8 cellular contexts compared by ENCODE assay signal in the genomic region with DNA sequence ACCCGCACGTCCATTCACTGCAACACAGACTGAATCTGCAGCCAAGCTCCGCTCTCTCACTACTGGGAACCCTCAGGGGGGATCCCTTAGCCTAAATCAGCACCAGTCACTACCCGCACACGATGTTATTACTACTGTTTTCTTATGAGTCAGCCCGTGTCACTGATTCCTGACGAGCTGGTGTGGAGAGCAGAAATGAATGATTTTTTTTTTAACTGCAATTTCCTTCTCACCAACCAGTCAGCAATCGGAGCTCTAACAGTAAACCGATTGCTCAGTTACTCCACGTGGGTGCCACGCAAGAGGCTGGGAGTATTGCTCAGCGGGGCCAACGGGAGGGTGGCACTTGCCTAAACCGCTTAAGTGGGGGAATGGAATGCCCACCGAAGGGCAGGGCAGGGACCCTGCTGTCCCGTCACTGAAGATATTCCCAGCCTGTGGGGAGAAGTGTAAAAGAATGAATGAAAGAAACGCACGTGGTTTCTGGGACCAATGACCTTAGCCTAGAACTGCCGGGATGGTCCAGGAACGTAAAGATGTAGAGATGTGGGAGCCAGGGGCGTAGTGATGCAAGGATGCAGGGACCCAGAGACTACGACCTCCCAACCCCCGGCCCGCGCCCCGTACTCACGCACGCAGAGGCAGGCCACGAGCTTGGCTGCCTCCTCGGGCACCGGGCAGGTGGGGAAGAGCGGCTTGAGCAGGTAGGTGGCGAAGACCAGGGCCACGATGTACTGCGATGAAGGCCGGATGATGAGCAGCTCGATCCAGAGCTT. TPM values are rescaled to one million over a fixed set of nuclear protein-coding genes. Genes with fewer than 3 reads are reported as not detected.
DNase-seq lines count a peak whose midpoint lies in the region; ATAC-seq, FAIRE-seq and TF ChIP-seq lines count a peak whose summit lies in the region.
"Not testable (repeated sequence)": the region's sequence is repeated elsewhere in the genome, so short reads cannot be mapped to it uniquely, and the experiment has no call there.

No MANE protein-coding gene starts in this region.

- H3K4me3 Mint-ChIP-seq in activated T-helper 17 cell treated with anti-CD3 and anti-CD28 coated beads, Interleukin-2, amount 50 U/mL, for 72 hours = peak overlapping the region; percentile 90

- intact Hi-C loops in endothelial cell of umbilical vein (cut with micrococcal nuclease) = not testable (repeated sequence)

- not testable (repeated sequence) for H2AFZ ChIP-seq in endothelial cell of umbilical vein (ENCODE audit: low read depth, low read length)

- H3K36me3 ChIP-seq in RWPE2 (ENCODE audit: low read depth) = peaks cover 57% of the 10 kb centered on the region
- not testable (repeated sequence) for H3K36me3 ChIP-seq in endothelial cell of umbilical vein (ENCODE audit: control insufficient read depth in 2 of 2, extremely low read depth in 1 of 2, insufficient read depth in 2 of 2, low read length in 2 of 2); lung (ENCODE audit: control insufficient read depth in 2 of 2, insufficient read depth in 2 of 2, low read length in 2 of 2)

- CTCF ChIA-PET in endothelial cell of umbilical vein (lab: Charles Lee) = interaction anchor here (0.8 to 9.6 kb wide), 4 partner anchors 19 to 101 kb away, joined by 7 to 470 read pairs (median 83); partner anchors contain the start of gene KLHDC4

- H3K27me3 Mint-ChIP-seq in activated T-helper 17 cell treated with anti-CD3 and anti-CD28 coated beads, Interleukin-2, amount 50 U/mL, for 72 hours = not testable (repeated sequence)

- peak; percentile 85 for FAIRE-seq in endothelial cell of umbilical vein (lab: Jason Lieb, UNC)

- H3K79me2 ChIP-seq in endothelial cell of umbilical vein (ENCODE audit: control insufficient read depth, insufficient read depth, low read length) = peaks cover 52% of the 10 kb centered on the region

- H3K4me3 ChIP-seq in AG10803 (ENCODE audit: low read length) (peak overlapping the region; percentile 77), RWPE2 (ENCODE audit: severe bottlenecking) (peak overlapping the region; percentile 99), endothelial cell of umbilical vein (replicated peaks in 1 of 3; ENCODE audit: insufficient read depth in 1 of 3, low read depth in 1 of 3, low read length in 3 of 3) (peak overlapping the region; percentile 36 to 84 (median 59)), lung (peak overlapping the region; percentile 11)

- H3K9me3 ChIP-seq in RWPE2 (ENCODE audit: severe bottlenecking); endothelial cell of umbilical vein (replicated peaks; ENCODE audit: control insufficient read depth, insufficient read depth, low read length); lung (ENCODE audit: control insufficient read depth in 2 of 2, insufficient read depth in 1 of 2, low read length in 1 of 2): not testable (repeated sequence)

- H3K27ac Mint-ChIP-seq in activated T-helper 17 cell treated with anti-CD3 and anti-CD28 coated beads, Interleukin-2, amount 50 U/mL, for 72 hours = peak overlapping the region; percentile 96

- H3K27me3 ChIP-seq in RWPE2 (ENCODE audit: insufficient read depth, poor library complexity, severe bottlenecking); endothelial cell of umbilical vein (ENCODE audit: control insufficient read depth in 2 of 2, insufficient read depth in 2 of 2, low read length in 2 of 2); lung (ENCODE audit: control insufficient read depth, insufficient read depth): not testable (repeated sequence)

- H3K9me1 ChIP-seq in endothelial cell of umbilical vein (replicated peaks; ENCODE audit: control insufficient read depth, extremely low read depth, insufficient read depth, low read length) = not testable (repeated sequence)

- TF ChIP-seq POLR2A in endothelial cell of umbilical vein (IDR thresholded peaks at IDR 0.05; ENCODE audit: low read depth, low read length) = not testable (repeated sequence)

- peak; percentile 81 for DNase-seq in AG10803 (ENCODE audit: low read depth)
- DNase-seq in HS-27A (ENCODE audit: low read depth) = peak; percentile 56
- DNase-seq in RWPE2 (ENCODE audit: low spot score); lung (ENCODE audit: low spot score): not testable (repeated sequence)
- DNase-seq in endothelial cell of umbilical vein (ENCODE audit: low read depth, low spot score) = peak; percentile 86
- peak; percentile 36 to 52 for DNase-seq in stimulated activated CD4-positive, alpha-beta T cell treated with anti-CD3 and anti-CD28 coated beads, Interleukin-15, amount 100 ng/mL, for 1 hour (ENCODE audit: low read depth in 1 of 2, low spot score in 1 of 2)

- H3K4me2 ChIP-seq in endothelial cell of umbilical vein (ENCODE audit: insufficient read depth, low read length) = peak overlapping the region; percentile 66

- WGBS in lung, 2 donors = 7 to 10% methylated on average over 36 to 37 of the region's 37 CpGs

- peaks cover 28% of the 10 kb centered on the region for H3K4me1 Mint-ChIP-seq in activated T-helper 17 cell treated with anti-CD3 and anti-CD28 coated beads, Interleukin-2, amount 50 U/mL, for 72 hours

- not testable (repeated sequence) for TF ChIP-seq CTCF in AG10803 (conservative IDR thresholded peaks at IDR 0.05; ENCODE audit: low read length); RWPE2 (IDR thresholded peaks at IDR 0.05; ENCODE audit: poor library complexity, severe bottlenecking); endothelial cell of umbilical vein (IDR thresholded peaks at IDR 0.05; ENCODE audit: extremely low read depth in 1 of 2, insufficient read depth in 1 of 2, low read depth in 1 of 2, low read length in 2 of 2); lung (IDR thresholded peaks at IDR 0.05; ENCODE audit: control extremely low read depth, extremely low read depth)

- ATAC-seq in GM19463 (IDR thresholded peaks at IDR 0.05; ENCODE audit: unreplicated experiment) (peak; percentile 38), lung (ENCODE audit: insufficient read depth, low FRiP score) (peak; percentile 37)
- not testable (repeated sequence) for ATAC-seq in RWPE2 (ENCODE audit: low read depth)
- peak; percentile 71 for ATAC-seq in activated T-helper 17 cell treated with anti-CD3 and anti-CD28 coated beads, Interleukin-2, amount 50 U/mL, for 72 hours (replicated peaks)

- peak overlapping the region; percentile 98 for H3K27ac ChIP-seq in RWPE2 (ENCODE audit: poor library complexity, severe bottlenecking)
- H3K27ac ChIP-seq in endothelial cell of umbilical vein (ENCODE audit: insufficient read depth, low read depth, low read length) = peak overlapping the region; percentile 50
- not testable (repeated sequence) for H3K27ac ChIP-seq in lung (ENCODE audit: low read depth in 1 of 2, low read length in 1 of 2)

- H3K9me3 Mint-ChIP-seq in activated T-helper 17 cell treated with anti-CD3 and anti-CD28 coated beads, Interleukin-2, amount 50 U/mL, for 72 hours = not testable (repeated sequence)

- H3K36me3 Mint-ChIP-seq in activated T-helper 17 cell treated with anti-CD3 and anti-CD28 coated beads, Interleukin-2, amount 50 U/mL, for 72 hours (ENCODE audit: low read depth) = peaks cover 54% of the 10 kb centered on the region

- TSS peak; percentile 89 for BruUV-seq in endothelial cell of umbilical vein (replicated peaks; lab: Mats Ljungman, UMichigan)

- H3K4me1 ChIP-seq in RWPE2 (ENCODE audit: insufficient read depth, poor library complexity, severe bottlenecking) = peaks cover 30% of the 10 kb centered on the region
- not testable (repeated sequence) for H3K4me1 ChIP-seq in endothelial cell of umbilical vein (ENCODE audit: control insufficient read depth, extremely low read depth, insufficient read depth, low read length); lung (ENCODE audit: control insufficient read depth in 2 of 2, insufficient read depth in 2 of 2, low read length in 2 of 2)

- not testable (repeated sequence) for H3K9ac ChIP-seq in endothelial cell of umbilical vein (replicated peaks; ENCODE audit: extremely low read depth, insufficient read depth, low read length)

- POLR2A ChIA-PET in endothelial cell of umbilical vein (lab: Charles Lee) = interaction anchor here (0.7 to 2.4 kb wide), 6 partner anchors 19 to 103 kb away, joined by 3 to 26 read pairs (median 5); partner anchors contain the start of gene KLHDC4

- H4K20me1 ChIP-seq in endothelial cell of umbilical vein (replicated peaks; ENCODE audit: control insufficient read depth, extremely low read depth, insufficient read depth, low read length) = not testable (repeated sequence)

- dilution Hi-C loops in endothelial cell of umbilical vein (cut with MboI; ENCODE audit: extremely low pct_ligation_motif_present, low sequenced_read_pairs) = not testable (repeated sequence)

TF ChIP-seq in endothelial cell of umbilical vein, 7 proteins besides CTCF, POLR2A, EP300 and RAD21:
- TF ChIP-seq, protein P1, sequence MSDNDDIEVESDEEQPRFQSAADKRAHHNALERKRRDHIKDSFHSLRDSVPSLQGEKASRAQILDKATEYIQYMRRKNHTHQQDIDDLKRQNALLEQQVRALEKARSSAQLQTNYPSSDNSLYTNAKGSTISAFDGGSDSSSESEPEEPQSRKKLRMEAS (IDR thresholded peaks at IDR 0.05; ENCODE audit: insufficient read depth, insufficient read length) = peak; percentile 81
- peak; percentile 37 for TF ChIP-seq FOS (IDR thresholded peaks at IDR 0.05; ENCODE audit: borderline replicate concordance, insufficient read depth, low read length)

RNA-seq across cellular contexts. Expression of gene SLC7A5, which starts 0.9 kb away (rescaled TPM):
- 100 to 1,000 TPM; 130 to 233 TPM for total RNA-seq in activated T-helper 17 cell treated with anti-CD3 and anti-CD28 coated beads, Interleukin-2, amount 50 U/mL, for 72 hours
- total RNA-seq in endothelial cell of umbilical vein (29.2 and 30.7 TPM in 2 replicates), lung (10 to 100 TPM in 1 of 2 donors, 1 to 10 TPM in 1; 4.0 to 36.1 TPM)
- polyA plus RNA-seq in endothelial cell of umbilical vein (14.1 and 17.3 TPM in 2 replicates), lung (10 to 100 TPM; 11.7 to 27.9 TPM)
- 12.0 and 13.4 TPM in 2 replicates for polyA plus RNA-seq in endothelial cell of umbilical vein (2011; cell fraction: cytosol; rRNA removed)
- polyA plus RNA-seq in endothelial cell of umbilical vein (2011; cell fraction: nucleus; rRNA removed) = 13.8 and 16.1 TPM in 2 replicates
- polyA plus RNA-seq in endothelial cell of umbilical vein (2012) = 16.2 and 20.4 TPM in 2 replicates
- polyA minus RNA-seq in endothelial cell of umbilical vein = 10.3 and 12.3 TPM in 2 replicates
- polyA minus RNA-seq in endothelial cell of umbilical vein (2011; cell fraction: cytosol; rRNA and poly(A)+ RNA removed) = 232 TPM
- polyA minus RNA-seq in endothelial cell of umbilical vein (2011; cell fraction: nucleus; rRNA and poly(A)+ RNA removed) = 9.2 and 14.2 TPM in 2 replicates

Comparison
In these comparisons a context has a peak if more than half of its experiments do, and no peak if none do; other contexts are left out.
1. H3K4me3 ChIP-seq: peak in every context shown above with its lines; median percentile 99 in RWPE2; 77 in AG10803; 59 in endothelial cell of umbilical vein; 11 in lung.